ENCODE assay signal across 26 cellular contexts in the genomic region with DNA sequence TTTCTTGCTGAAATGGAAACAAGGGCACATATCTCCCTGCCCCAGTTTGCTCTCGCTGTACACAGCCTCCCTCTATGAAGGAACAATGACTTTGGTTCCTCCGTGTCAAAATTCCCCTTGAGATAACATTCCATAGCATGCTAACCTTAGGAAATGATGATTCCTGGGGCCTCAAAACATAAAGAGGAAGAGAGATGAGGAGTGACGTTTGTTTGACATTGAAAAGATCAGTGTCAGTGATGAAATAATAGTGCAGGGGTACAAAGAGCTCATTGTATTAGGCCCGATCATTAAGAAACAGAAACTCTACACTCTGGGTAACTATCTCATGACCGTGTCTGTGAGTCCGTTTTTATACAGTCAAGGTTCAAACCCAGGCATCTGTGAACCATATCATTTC. TPM values are rescaled to one million over a fixed set of nuclear protein-coding genes. Genes with fewer than 3 reads are reported as not detected.
DNase-seq lines count a peak whose midpoint lies in the region; ATAC-seq and TF ChIP-seq lines count a peak whose summit lies in the region.
"Had no signal": no experiment of that assay in that cellular context is flagged by ENCODE, and none has a peak within 500 bp of the region (broad histone marks: within the 10 kb centered on the region; RNA-seq: fewer than 3 reads in every experiment).

No MANE protein-coding gene starts in this region.

- no peak for TF ChIP-seq POLR2A in testis (IDR thresholded peaks at IDR 0.05)

- 49 to 64% methylated on average over 6 of the region's 6 CpGs for WGBS in testis, 2 donors

- ATAC-seq in GM21619 (IDR thresholded peaks at IDR 0.05; ENCODE audit: unreplicated experiment): no peak
- ATAC-seq: PC-3, Right ventricle myocardium inferior had no signal

- no peaks in the 10 kb centered on the region for H3K9me3 ChIP-seq in testis
- H3K9me3 ChIP-seq: BLaER1, MG63, SJSA1 had no signal

- H3K36me3 ChIP-seq in testis (ENCODE audit: low read depth, missing control alignments): no peaks in the 10 kb centered on the region
- H3K36me3 ChIP-seq: BLaER1, MG63, SJSA1 had no signal

- intact Hi-C loops in testis (cut with DNase I; ENCODE audit: low total_unique reads): loop anchor here (5.0 kb wide), 1 partner anchor 318 kb away; a partner anchor contains a TSS

- DNase-seq in COLO829 (ENCODE audit: low spot score) (peak; percentile 75), foreskin melanocyte (peak; percentile 92), testis (peak; percentile 52), NCI-H345 (lab: John Stamatoyannopoulos, UW) (no peak), RKO (ENCODE audit: low spot score) (no peak)
- DNase-seq: CD4-positive, alpha-beta T cell; COR-L47; DMS 273 treated with DMSO at 0.1 percent for 48 hours; DMS79; EL; GDM1; H9; KG1; MG63; NCI-H1105 treated with DMSO at 0.1 percent for 48 hours; NCI-H146; NCI-H2029; NCI-H446 treated with DMSO at 0.1 percent for 48 hours; NCI-H82; NK-92 treated with Interleukin-12 subunit alpha and Interleukin-12 subunit beta, amount 100 ng/mL, for 24 hours; PC-3 had no signal

- no peaks in the 10 kb centered on the region for H3K27me3 ChIP-seq in testis
- H3K27me3 ChIP-seq: BLaER1, MG63, SJSA1 had no signal

- TF ChIP-seq CTCF in testis (IDR thresholded peaks at IDR 0.05): no peak

- no peak overlapping the region for H3K4me3 ChIP-seq in testis
- H3K4me3 ChIP-seq: BLaER1, MG63, SJSA1 had no signal

- H3K4me1 ChIP-seq in testis: peaks cover 51% of the 10 kb centered on the region
- H3K4me1 ChIP-seq: BLaER1 had no signal

- H3K27ac ChIP-seq in angular gyrus (ENCODE audit: low read depth, low read length) (peak overlapping the region; percentile 65), testis (peak overlapping the region; percentile 42 to 78)
- H3K27ac ChIP-seq: BLaER1, SJSA1 had no signal

RNA-seq across cellular contexts. Expression of a gene that starts 55.2 kb away (rescaled TPM):
- total RNA-seq in testis: 10 to 100 TPM; 50.2 to 58.7 TPM
- 34.3 TPM for polyA plus RNA-seq in testis (ENCODE audit: insufficient read depth, low read depth, low replicate concordance)
- total RNA-seq: CD4-positive, alpha-beta T cell had no signal

Comparison
In these comparisons a context has a peak if more than half of its experiments do, and no peak if none do; other contexts are left out.
1. DNase-seq: peak in COLO829 (single experiment), foreskin melanocyte (single experiment) and testis (single experiment); none in NCI-H345 (single experiment) and RKO (single experiment).